Comparison of ENCODE assay signal across 14 cellular contexts in genomic region chr12:75820848-75821578, GRCh38.
A peak's percentile ranks its signal among the peaks of the same experiment; 100 is the strongest.
DNase-seq lines count a peak whose midpoint lies in the region; ATAC-seq and TF ChIP-seq lines count a peak whose summit lies in the region.
"Had no signal": no experiment of that assay in that cellular context is flagged by ENCODE, and none has a peak within 500 bp of the region (broad histone marks: within the 10 kb centered on the region; RNA-seq: fewer than 3 reads in every experiment).

No MANE protein-coding gene starts in this region.

- no peaks in the 10 kb centered on the region for H3K27me3 ChIP-seq in HCT116 (ENCODE audit: insufficient read depth, low read length)
- H3K27me3 ChIP-seq in right atrium auricular region: no peaks in the 10 kb centered on the region
- H3K27me3 ChIP-seq in subcutaneous abdominal adipose tissue (ENCODE audit: control insufficient read depth in 5 of 5, insufficient read depth in 4 of 5, low read length in 5 of 5): no peaks in the 10 kb centered on the region

- H3K4me3 ChIP-seq in HCT116 (replicated peaks in 1 of 2; ENCODE audit: low read depth in 1 of 2, low read length in 2 of 2) (no peak overlapping the region), astrocyte of the cerebellum (ENCODE audit: low read depth, low read length) (no peak overlapping the region), right atrium auricular region (no peak overlapping the region), subcutaneous abdominal adipose tissue (ENCODE audit: low read depth in 1 of 5, low read length in 5 of 5) (peak overlapping the region in 3 of 5 donors; percentile 29 to 42 (median 36))

- H3K79me2 ChIP-seq in HCT116 (ENCODE audit: insufficient read depth, low read length): peaks cover 7% of the 10 kb centered on the region

- peak overlapping the region; percentile 40 for H3K9ac ChIP-seq in HCT116 (ENCODE audit: low read length)
- peak overlapping the region in 2 of 5 donors; percentile 20 to 62 for H3K9ac ChIP-seq in subcutaneous abdominal adipose tissue (ENCODE audit: low read length in 5 of 5)

- H2AFZ ChIP-seq in HCT116 (ENCODE audit: low read depth, low read length, poor library complexity, severe bottlenecking): no peak overlapping the region

- no peak for TF ChIP-seq POLR2A in HCT116 (IDR thresholded peaks at IDR 0.05; ENCODE audit: borderline replicate concordance, extremely low read depth, insufficient read depth, insufficient read length)

- BruUV-seq in HCT116 (replicated peaks; lab: Mats Ljungman, UMichigan): TSS peak; percentile 33

- POLR2A ChIA-PET in HCT116 (lab: Charles Lee): interaction anchor here (0.7 to 1.4 kb wide), 5 partner anchors 15 to 207 kb away, joined by 3 to 6 read pairs (median 3); no protein-coding TSS in a partner anchor

- TF ChIP-seq RAD21 in HCT116 (IDR thresholded peaks at IDR 0.05; ENCODE audit: low read depth): peak; percentile 19; the same call in 1 of the 2 replicates

- H3K9me2 ChIP-seq in HCT116 (ENCODE audit: insufficient read depth): no peaks in the 10 kb centered on the region

- in situ Hi-C loops in astrocyte of the cerebellum (cut with HindIII; ENCODE audit: low sequenced_read_pairs): no loop called here

- no peaks in the 10 kb centered on the region for H3K36me3 ChIP-seq in HCT116 (ENCODE audit: control insufficient read depth in 1 of 2, insufficient read depth in 2 of 2, low read length in 2 of 2)
- H3K36me3 ChIP-seq in right atrium auricular region: no peaks in the 10 kb centered on the region
- H3K36me3 ChIP-seq in subcutaneous abdominal adipose tissue (ENCODE audit: control insufficient read depth in 5 of 5, insufficient read depth in 5 of 5, low read length in 5 of 5): no peaks in the 10 kb centered on the region

- H3K4me2 ChIP-seq in HCT116 (ENCODE audit: low read length): peak overlapping the region; percentile 37

- ATAC-seq in HCT116: peak; percentile 36; the same call in 1 of the 2 replicates
- ATAC-seq in HG03280 (IDR thresholded peaks at IDR 0.05; ENCODE audit: unreplicated experiment): no peak
- ATAC-seq in GM18517 (IDR thresholded peaks at IDR 0.05; ENCODE audit: unreplicated experiment): no peak
- ATAC-seq: natural killer cell treated with Interleukin-12 subunit alpha and Interleukin-12 subunit beta and Interleukin-15 and Interleukin-18, amount 100 ng/mL, for 72 hours had no signal

- intact Hi-C loops in HCT116 (cut with micrococcal nuclease): loop anchor here (10.0 kb wide), 2 partner anchors 124 to 1486 kb away; no protein-coding TSS in a partner anchor

- TF ChIP-seq CTCF in HCT116 (IDR thresholded peaks at IDR 0.05 in 2 of 3, conservative IDR thresholded peaks at IDR 0.05 in 1 of 3; ENCODE audit: borderline replicate concordance in 1 of 3, insufficient read depth in 1 of 3, low read depth in 2 of 3, low read length in 2 of 3) (no peak), astrocyte of the cerebellum (IDR thresholded peaks at IDR 0.05; ENCODE audit: low read depth, low read length, missing control alignments) (no peak), right atrium auricular region (IDR thresholded peaks at IDR 0.05) (no peak)

- H3K4me1 ChIP-seq in HCT116 (ENCODE audit: control insufficient read depth in 1 of 2, insufficient read depth in 2 of 2, low read length in 2 of 2) (peaks cover 69 to 96% of the 10 kb centered on the region in 2 experiments), right atrium auricular region (no peaks in the 10 kb centered on the region), subcutaneous abdominal adipose tissue (ENCODE audit: control insufficient read depth in 5 of 5, insufficient read depth in 5 of 5, low read length in 5 of 5) (peaks cover 0 to 12% (median 3%) of the 10 kb centered on the region in 5 donors)

- RAD21 ChIA-PET in HCT116 (lab: Charles Lee; ENCODE audit: low non-redundant PET in 1 of 2, low total read pairs in 2 of 2, uncharacterized antibody in 2 of 2, unreplicated experiment in 2 of 2): no interaction called here

- no peaks in the 10 kb centered on the region for H4K20me1 ChIP-seq in HCT116 (ENCODE audit: insufficient read depth)

- DNase-seq in HCT116 (ENCODE audit: low read depth, low spot score) (no peak), astrocyte of the cerebellum (ENCODE audit: low read depth) (peak; percentile 91), right atrium auricular region (ENCODE audit: low spot score) (peak; percentile 72), HuH-7 (ENCODE audit: low spot score) (no peak)
- no peak for DNase-seq in stimulated activated CD4-positive, alpha-beta T cell treated with anti-CD3 and anti-CD28 coated beads, Interleukin-2, amount 100 ng/mL, for 24 hours
- DNase-seq: activated CD8-positive, alpha-beta memory T cell treated with anti-CD3 and anti-CD28 coated beads for 24 hours; amygdala; EL; hippocampal formation; SHP77 treated with DMSO at 0.1 percent for 48 hours had no signal

- H3K27ac ChIP-seq in HCT116 (ENCODE audit: low read depth, low read length) (peak overlapping the region; percentile 100), right atrium auricular region (peak overlapping the region in 1 of 2 donors; percentile 30), subcutaneous abdominal adipose tissue (ENCODE audit: low read depth, low read length) (peak overlapping the region; percentile 81)

- CTCF ChIA-PET in HCT116 (lab: Charles Lee): no interaction called here

- H3K9me3 ChIP-seq in HCT116 (ENCODE audit: control insufficient read depth in 1 of 2, insufficient read depth in 1 of 2, low read depth in 1 of 2, low read length in 2 of 2) (no peaks in the 10 kb centered on the region), right atrium auricular region (no peaks in the 10 kb centered on the region), subcutaneous abdominal adipose tissue (ENCODE audit: control insufficient read depth in 5 of 5, low read length in 5 of 5) (no peaks in the 10 kb centered on the region)

TF ChIP-seq in HCT116, 20 proteins besides CTCF, POLR2A, EP300 and RAD21:
- peak; percentile 43 for TF ChIP-seq SP1 (IDR thresholded peaks at IDR 0.05; ENCODE audit: low read depth)
- TF ChIP-seq, protein P1, sequence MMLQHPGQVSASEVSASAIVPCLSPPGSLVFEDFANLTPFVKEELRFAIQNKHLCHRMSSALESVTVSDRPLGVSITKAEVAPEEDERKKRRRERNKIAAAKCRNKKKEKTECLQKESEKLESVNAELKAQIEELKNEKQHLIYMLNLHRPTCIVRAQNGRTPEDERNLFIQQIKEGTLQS (IDR thresholded peaks at IDR 0.05): no peak
- 0 out of 2 replicates have a peak, but pooled peaks have one; percentile 15 for TF ChIP-seq FOSL1 (IDR thresholded peaks at IDR 0.05; ENCODE audit: low read depth)

Comparison
In these comparisons a context has a peak if more than half of its experiments do, and no peak if none do; other contexts are left out.
1. DNase-seq: peak in astrocyte of the cerebellum (single experiment) and right atrium auricular region (single experiment); none in HCT116 (single experiment), HuH-7 (single experiment) and stimulated activated CD4-positive, alpha-beta T cell treated with anti-CD3 and anti-CD28 coated beads, Interleukin-2, amount 100 ng/mL, for 24 hours (0 of 2).
2. H3K4me3 ChIP-seq: peak in subcutaneous abdominal adipose tissue (3 of 5); none in HCT116 (0 of 2), astrocyte of the cerebellum (single experiment) and right atrium auricular region (0 of 2).